ENCODE assay signal across 8 cellular contexts in the genomic region with DNA sequence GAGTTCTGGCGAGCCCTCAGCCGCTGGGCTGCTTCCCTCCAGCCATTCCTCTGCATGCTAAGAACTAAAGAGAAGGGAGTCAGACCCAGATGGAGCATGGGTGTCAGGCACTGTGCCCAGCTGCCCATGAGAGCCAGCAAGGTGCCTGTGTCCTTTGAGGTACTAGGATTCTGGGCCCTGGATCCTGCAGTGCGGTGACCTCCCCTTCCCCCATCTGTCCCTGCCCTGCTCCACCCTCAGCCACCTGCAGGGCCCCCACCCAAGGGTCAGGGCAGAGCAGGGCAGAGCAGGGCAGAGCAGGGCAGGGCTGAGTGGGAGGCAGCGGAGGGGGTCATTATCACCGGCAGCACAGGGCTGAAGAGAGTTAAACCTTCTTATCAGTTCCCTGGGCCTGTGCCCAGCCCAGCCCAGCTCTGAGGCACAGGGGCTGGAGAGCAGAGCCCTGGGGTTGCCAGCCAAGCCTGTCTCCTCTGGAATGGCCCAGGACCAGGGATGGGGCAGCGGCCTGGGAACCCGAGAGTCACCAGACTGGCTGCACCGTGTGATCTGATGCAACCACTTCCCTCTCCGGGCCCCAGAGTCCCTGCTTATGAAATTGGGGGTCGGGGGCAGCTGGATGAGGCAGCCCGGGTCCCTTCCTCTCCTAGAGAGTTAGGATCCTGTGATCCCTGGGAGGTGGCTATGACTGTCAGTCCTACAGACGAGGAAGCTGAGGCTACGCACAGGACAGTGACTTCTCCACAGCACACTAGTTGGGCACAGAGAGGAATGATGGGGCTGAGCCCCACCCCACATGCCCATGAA. TPM values are rescaled to one million over a fixed set of nuclear protein-coding genes. Genes with fewer than 3 reads are reported as not detected.
A peak's percentile ranks its signal among the peaks of the same experiment; 100 is the strongest.
DNase-seq lines count a peak whose midpoint lies in the region; ATAC-seq and TF ChIP-seq lines count a peak whose summit lies in the region.

No MANE protein-coding gene starts in this region.

- H3K4me1 ChIP-seq in testis = peaks cover 41% of the 10 kb centered on the region

- WGBS in testis, 2 donors = 46 to 63% methylated on average over 10 to 13 of the region's 13 CpGs

- H3K27me3 ChIP-seq in testis = no peaks in the 10 kb centered on the region
- no peaks in the 10 kb centered on the region for H3K27me3 ChIP-seq in WERI-Rb-1 (ENCODE audit: insufficient read depth, low read depth, severe bottlenecking)

- H3K9me3 ChIP-seq in testis = no peaks in the 10 kb centered on the region
- H3K9me3 ChIP-seq in WERI-Rb-1 (ENCODE audit: severe bottlenecking) = no peaks in the 10 kb centered on the region

- DNase-seq in activated CD4-positive, alpha-beta T cell treated with anti-CD3 and anti-CD28 coated beads for 36 hours = no peak
- no peak for DNase-seq in activated CD4-positive, alpha-beta T cell treated with anti-CD3 and anti-CD28 coated beads for 4 hours
- no peak for DNase-seq in activated CD4-positive, alpha-beta memory T cell treated with anti-CD3 and anti-CD28 coated beads, Interleukin-2, amount 10 ng/mL, durations not matched to agents 7 days and 5 days
- peak; percentile 51 for DNase-seq in islet precursor cell
- peak; percentile 73 for DNase-seq in testis
- no peak for DNase-seq in WERI-Rb-1

- TF ChIP-seq POLR2A in testis (IDR thresholded peaks at IDR 0.05) = no peak

- no peaks in the 10 kb centered on the region for H3K27me3 Mint-ChIP-seq in activated CD4-positive, alpha-beta T cell treated with anti-CD3 and anti-CD28 coated beads for 36 hours
- H3K27me3 Mint-ChIP-seq in activated CD4-positive, alpha-beta memory T cell treated with anti-CD3 and anti-CD28 coated beads, Interleukin-2, amount 10 ng/mL, durations not matched to agents 7 days and 5 days = no peaks in the 10 kb centered on the region

- TF ChIP-seq CTCF in testis (IDR thresholded peaks at IDR 0.05) (no peak), WERI-Rb-1 (IDR thresholded peaks at IDR 0.05; ENCODE audit: low read depth, low read length) (no peak)

- H3K27ac ChIP-seq in testis (peak overlapping the region; percentile 30 to 39), WERI-Rb-1 (no peak overlapping the region)

- H3K36me3 ChIP-seq in testis (ENCODE audit: low read depth, missing control alignments) = no peaks in the 10 kb centered on the region
- H3K36me3 ChIP-seq in WERI-Rb-1 = no peaks in the 10 kb centered on the region

- H3K9me3 Mint-ChIP-seq in activated CD4-positive, alpha-beta T cell treated with anti-CD3 and anti-CD28 coated beads for 36 hours (ENCODE audit: low read depth) = no peaks in the 10 kb centered on the region
- no peaks in the 10 kb centered on the region for H3K9me3 Mint-ChIP-seq in activated CD4-positive, alpha-beta memory T cell treated with anti-CD3 and anti-CD28 coated beads, Interleukin-2, amount 10 ng/mL, durations not matched to agents 7 days and 5 days

- H3K4me3 ChIP-seq in testis (no peak overlapping the region), WERI-Rb-1 (ENCODE audit: low read depth, low read length) (no peak overlapping the region)

- no peak for ATAC-seq in activated CD4-positive, alpha-beta T cell treated with anti-CD3 and anti-CD28 coated beads for 36 hours
- ATAC-seq in HG02870 (IDR thresholded peaks at IDR 0.05; ENCODE audit: unreplicated experiment) (no peak), HG02981 (IDR thresholded peaks at IDR 0.05; ENCODE audit: unreplicated experiment) (no peak)

- H3K4me3 Mint-ChIP-seq in activated CD4-positive, alpha-beta T cell treated with anti-CD3 and anti-CD28 coated beads for 36 hours = no peak overlapping the region
- no peak overlapping the region for H3K4me3 Mint-ChIP-seq in activated CD4-positive, alpha-beta memory T cell treated with anti-CD3 and anti-CD28 coated beads, Interleukin-2, amount 10 ng/mL, durations not matched to agents 7 days and 5 days

- CTCF ChIA-PET in activated CD4-positive, alpha-beta T cell treated with anti-CD3 and anti-CD28 coated beads for 36 hours (lab: Charles Lee) = interaction anchor here (0.9 to 6.8 kb wide), 3 partner anchors 14 to 122 kb away, joined by 4 to 156 read pairs (median 5); no protein-coding TSS in a partner anchor
- CTCF ChIA-PET in activated CD4-positive, alpha-beta memory T cell treated with anti-CD3 and anti-CD28 coated beads, Interleukin-2, amount 10 ng/mL, durations not matched to agents 7 days and 5 days (lab: Charles Lee) = interaction anchor here (1.0 to 9.5 kb wide), 3 partner anchors 12 to 172 kb away, joined by 3 to 167 read pairs (median 4); no protein-coding TSS in a partner anchor

- intact Hi-C loops in activated CD4-positive, alpha-beta T cell treated with anti-CD3 and anti-CD28 coated beads for 36 hours (cut with DNase I, micrococcal nuclease) = no loop called here
- intact Hi-C loops in testis (cut with DNase I; ENCODE audit: low total_unique reads) = no loop called here

- no peaks in the 10 kb centered on the region for H3K36me3 Mint-ChIP-seq in activated CD4-positive, alpha-beta T cell treated with anti-CD3 and anti-CD28 coated beads for 36 hours (ENCODE audit: low read depth)
- peaks cover 2% of the 10 kb centered on the region for H3K36me3 Mint-ChIP-seq in activated CD4-positive, alpha-beta memory T cell treated with anti-CD3 and anti-CD28 coated beads, Interleukin-2, amount 10 ng/mL, durations not matched to agents 7 days and 5 days (ENCODE audit: low read depth)

- POLR2A ChIA-PET in activated CD4-positive, alpha-beta T cell treated with anti-CD3 and anti-CD28 coated beads for 36 hours (lab: Charles Lee) = no interaction called here
- POLR2A ChIA-PET in activated CD4-positive, alpha-beta memory T cell treated with anti-CD3 and anti-CD28 coated beads, Interleukin-2, amount 10 ng/mL, durations not matched to agents 7 days and 5 days (lab: Charles Lee) = interaction anchor here (5.1 to 9.4 kb wide), 2 partner anchors 13 to 119 kb away, joined by 71 to 158 read pairs; a partner anchor contains a TSS

- peaks cover 30% of the 10 kb centered on the region for H3K4me1 Mint-ChIP-seq in activated CD4-positive, alpha-beta T cell treated with anti-CD3 and anti-CD28 coated beads for 36 hours
- H3K4me1 Mint-ChIP-seq in activated CD4-positive, alpha-beta memory T cell treated with anti-CD3 and anti-CD28 coated beads, Interleukin-2, amount 10 ng/mL, durations not matched to agents 7 days and 5 days = peaks cover 52% of the 10 kb centered on the region

- H3K27ac Mint-ChIP-seq in activated CD4-positive, alpha-beta T cell treated with anti-CD3 and anti-CD28 coated beads for 36 hours = peak overlapping the region; percentile 95
- peak overlapping the region; percentile 95 for H3K27ac Mint-ChIP-seq in activated CD4-positive, alpha-beta memory T cell treated with anti-CD3 and anti-CD28 coated beads, Interleukin-2, amount 10 ng/mL, durations not matched to agents 7 days and 5 days

RNA-seq across cellular contexts. Expression of a gene that starts 17.3 kb away (rescaled TPM):
- not detected for total RNA-seq in activated CD4-positive, alpha-beta T cell treated with anti-CD3 and anti-CD28 coated beads for 36 hours
- total RNA-seq in activated CD4-positive, alpha-beta memory T cell treated with anti-CD3 and anti-CD28 coated beads, Interleukin-2, amount 10 ng/mL, durations not matched to agents 7 days and 5 days = under 1 TPM in 1 of 2 experiments, not detected in 1; 0.63 TPM
- total RNA-seq in testis = 10 to 100 TPM; 12.7 to 55.0 TPM
- 112 TPM for polyA plus RNA-seq in testis (ENCODE audit: insufficient read depth, low read depth, low replicate concordance)

RNA-seq across cellular contexts. Expression of a gene that starts 22.4 kb away (rescaled TPM):
- total RNA-seq in activated CD4-positive, alpha-beta T cell treated with anti-CD3 and anti-CD28 coated beads for 36 hours = not detected
- total RNA-seq in activated CD4-positive, alpha-beta memory T cell treated with anti-CD3 and anti-CD28 coated beads, Interleukin-2, amount 10 ng/mL, durations not matched to agents 7 days and 5 days = not detected
- total RNA-seq in testis = 10 to 100 TPM; 27.2 to 35.1 TPM
- polyA plus RNA-seq in testis (ENCODE audit: insufficient read depth, low read depth, low replicate concordance) = 60.6 TPM

Comparison
In these comparisons a context has a peak if more than half of its experiments do, and no peak if none do; other contexts are left out.
1. DNase-seq: peak in islet precursor cell (single experiment) and testis (single experiment); none in activated CD4-positive, alpha-beta T cell treated with anti-CD3 and anti-CD28 coated beads for 36 hours (single experiment), activated CD4-positive, alpha-beta T cell treated with anti-CD3 and anti-CD28 coated beads for 4 hours (0 of 2), activated CD4-positive, alpha-beta memory T cell treated with anti-CD3 and anti-CD28 coated beads, Interleukin-2, amount 10 ng/mL, durations not matched to agents 7 days and 5 days (single experiment) and WERI-Rb-1 (single experiment).
2. RNA of a gene that starts 17.3 kb away (total RNA-seq): 12.7 to 55.0 TPM in testis; 0.63 TPM in activated CD4-positive, alpha-beta memory T cell treated with anti-CD3 and anti-CD28 coated beads, Interleukin-2, amount 10 ng/mL, durations not matched to agents 7 days and 5 days and not detected in activated CD4-positive, alpha-beta T cell treated with anti-CD3 and anti-CD28 coated beads for 36 hours; every median in the first group is over 4 times any median in the second.
3. RNA of a gene that starts 22.4 kb away (total RNA-seq): 27.2 to 35.1 TPM in testis; not detected in activated CD4-positive, alpha-beta T cell treated with anti-CD3 and anti-CD28 coated beads for 36 hours and not detected in activated CD4-positive, alpha-beta memory T cell treated with anti-CD3 and anti-CD28 coated beads, Interleukin-2, amount 10 ng/mL, durations not matched to agents 7 days and 5 days; every median in the first group is over 10 times any median in the second.